Comparison of ENCODE assay signal across 8 cellular contexts in the genomic region with DNA sequence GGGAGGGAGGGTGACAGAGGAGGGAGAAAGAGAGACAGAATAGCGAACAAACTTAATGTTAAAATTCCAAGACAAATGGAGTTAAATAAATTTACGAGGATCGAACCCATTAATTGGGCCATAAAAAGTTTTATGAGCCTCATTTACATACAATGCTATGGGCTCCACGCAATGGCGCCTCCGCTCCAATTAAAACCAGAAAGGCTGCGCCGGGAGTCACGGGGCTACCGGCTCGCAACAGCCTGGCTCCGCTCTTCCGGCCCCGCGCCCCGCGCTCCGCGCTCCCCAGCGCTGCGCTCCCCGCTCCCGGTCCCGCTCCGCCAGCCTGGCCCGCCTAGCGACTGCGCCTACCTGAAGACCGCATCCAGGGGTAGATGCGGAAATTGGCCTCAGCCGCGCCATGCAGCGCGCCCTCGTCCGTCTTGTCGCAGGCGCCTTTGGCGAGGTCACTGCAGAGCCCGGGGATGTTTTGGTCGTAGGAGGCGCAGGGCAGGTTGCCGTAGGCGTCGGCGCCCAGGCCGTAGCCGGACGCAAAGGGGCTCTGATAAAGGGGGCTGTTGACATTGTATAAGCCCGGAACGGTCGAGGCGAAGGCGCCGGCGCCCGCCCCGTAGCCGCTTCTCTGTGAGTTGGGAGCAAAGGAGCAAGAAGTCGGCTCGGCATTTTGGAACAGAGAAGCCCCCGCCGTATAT. TPM values are rescaled to one million over a fixed set of nuclear protein-coding genes. Genes with fewer than 3 reads are reported as not detected.
DNase-seq lines count a peak whose midpoint lies in the region; ATAC-seq and TF ChIP-seq lines count a peak whose summit lies in the region.

No MANE protein-coding gene starts in this region.

- CTCF ChIA-PET in HEK293T (lab: Yijun Ruan, JAX): interaction anchor here (1.0 kb wide), 1 partner anchor 13 kb away, joined by 4 read pairs; no protein-coding TSS in a partner anchor

- peaks cover 3% of the 10 kb centered on the region for H3K36me3 Mint-ChIP-seq in activated naive CD8-positive, alpha-beta T cell

- peak overlapping the region; percentile 83 for H3K4me3 Mint-ChIP-seq in activated naive CD8-positive, alpha-beta T cell

- peaks cover 59% of the 10 kb centered on the region for H3K27me3 Mint-ChIP-seq in activated naive CD8-positive, alpha-beta T cell

- POLR2A ChIA-PET in HEK293T (lab: Yijun Ruan, JAX): interaction anchor here (0.7 to 17.5 kb wide), 20 partner anchors 8 to 958 kb away, joined by 3 to 367 read pairs (median 4); a partner anchor contains a TSS

- no peaks in the 10 kb centered on the region for H3K9me3 Mint-ChIP-seq in activated naive CD8-positive, alpha-beta T cell (ENCODE audit: low read depth)

- in situ Hi-C loops in ACHN (cut with HindIII; ENCODE audit: low pct_ligation_motif_present, low pct_unique_long_range_greater_than_20kb, low sequenced_read_pairs): no loop called here

- peak overlapping the region; percentile 76 for H3K27ac Mint-ChIP-seq in activated naive CD8-positive, alpha-beta T cell

- ATAC-seq in GM18907 (IDR thresholded peaks at IDR 0.05; ENCODE audit: unreplicated experiment): no peak

- DNase-seq in ACHN (peak; percentile 56), HEK293T (ENCODE audit: extremely low spot score) (no peak), mesenteric fat pad (ENCODE audit: low spot score) (peak; percentile 87), NCI-H2081 treated with DMSO at 0.1 percent for 48 hours (lab: John Stamatoyannopoulos, UW) (no peak), inferior parietal cortex (ENCODE audit: extremely low spot score) (no peak), NCI-H1417 (lab: John Stamatoyannopoulos, UW) (no peak)

- H3K4me1 Mint-ChIP-seq in activated naive CD8-positive, alpha-beta T cell (ENCODE audit: low read depth): peaks cover 60% of the 10 kb centered on the region

TF ChIP-seq in HEK293T, 16 proteins besides CTCF, POLR2A, EP300 and RAD21:
- TF ChIP-seq LEF1 (IDR thresholded peaks at IDR 0.05; ENCODE audit: borderline replicate concordance) (no peak), L3MBTL2 (conservative IDR thresholded peaks at IDR 0.05) (peak; percentile 51), HDGF (IDR thresholded peaks at IDR 0.05; ENCODE audit: borderline replicate concordance) (no peak)
- TF ChIP-seq, protein P1, sequence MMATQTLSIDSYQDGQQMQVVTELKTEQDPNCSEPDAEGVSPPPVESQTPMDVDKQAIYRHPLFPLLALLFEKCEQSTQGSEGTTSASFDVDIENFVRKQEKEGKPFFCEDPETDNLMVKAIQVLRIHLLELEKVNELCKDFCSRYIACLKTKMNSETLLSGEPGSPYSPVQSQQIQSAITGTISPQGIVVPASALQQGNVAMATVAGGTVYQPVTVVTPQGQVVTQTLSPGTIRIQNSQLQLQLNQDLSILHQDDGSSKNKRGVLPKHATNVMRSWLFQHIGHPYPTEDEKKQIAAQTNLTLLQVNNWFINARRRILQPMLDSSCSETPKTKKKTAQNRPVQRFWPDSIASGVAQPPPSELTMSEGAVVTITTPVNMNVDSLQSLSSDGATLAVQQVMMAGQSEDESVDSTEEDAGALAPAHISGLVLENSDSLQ (IDR thresholded peaks at IDR 0.05): peak; percentile 10; the same call in 1 of the 2 replicates

RNA-seq across cellular contexts. Expression of a gene that starts 0.5 kb away (rescaled TPM):
- 7.5 TPM for total RNA-seq in mesenteric fat pad

RNA-seq across cellular contexts. Expression of a gene that starts 3.6 kb away (rescaled TPM):
- 5.8 TPM for total RNA-seq in mesenteric fat pad

RNA-seq across cellular contexts. Expression of a gene that starts 8.4 kb away (rescaled TPM):
- total RNA-seq in mesenteric fat pad: 3.1 TPM

RNA-seq across cellular contexts. Expression of a gene that starts 9.4 kb away (rescaled TPM):
- 10.4 TPM for total RNA-seq in mesenteric fat pad

RNA-seq across cellular contexts. Expression of a gene that starts 12.5 kb away (rescaled TPM):
- total RNA-seq in mesenteric fat pad: 15.3 TPM

Comparison
In these comparisons a context has a peak if more than half of its experiments do, and no peak if none do; other contexts are left out.
1. DNase-seq: peak in ACHN (single experiment) and mesenteric fat pad (single experiment); none in HEK293T (single experiment), NCI-H2081 treated with DMSO at 0.1 percent for 48 hours (single experiment), inferior parietal cortex (single experiment) and NCI-H1417 (0 of 3).